ENCODE assay signal across 10 cellular contexts in genomic region chr15:57153140-57153539, GRCh38.
DNase-seq lines count a peak whose midpoint lies in the region; ATAC-seq and TF ChIP-seq lines count a peak whose summit lies in the region.
"Had no signal": no experiment of that assay in that cellular context is flagged by ENCODE, and none has a peak within 500 bp of the region (broad histone marks: within the 10 kb centered on the region; RNA-seq: fewer than 3 reads in every experiment).

No MANE protein-coding gene starts in this region.

- peaks cover 8% of the 10 kb centered on the region; the same call in 1 of the 2 replicates for H3K9me3 ChIP-seq in SK-N-MC (ENCODE audit: low read depth, low read length)

- H3K9me3 Mint-ChIP-seq in endothelial cell (ENCODE audit: unreplicated experiment) = no peaks in the 10 kb centered on the region

- DNase-seq in A172 (ENCODE audit: low spot score) = peak; percentile 29
- DNase-seq in SK-N-MC (ENCODE audit: low read depth, low spot score) = no peak
- peak; percentile 66 for DNase-seq in foreskin melanocyte
- no peak for DNase-seq in endothelial cell (ENCODE audit: low spot score)
- no peak for DNase-seq in SKM-1 treated with dmso at 0.1 percent for 144 hours (lab: John Stamatoyannopoulos, UW; ENCODE audit: unreplicated experiment)
- DNase-seq in medulla oblongata (ENCODE audit: extremely low spot score) = no peak
- no peak for DNase-seq in NCI-H82 treated with DMSO at 0.1 percent for 48 hours (lab: John Stamatoyannopoulos, UW; ENCODE audit: unreplicated experiment)
- DNase-seq: activated CD4-positive, CD25-positive, alpha-beta regulatory T cell treated with anti-CD3 and anti-CD28 coated beads, Interleukin-2, amount 50 U/mL, for 72 hours; DMS79 treated with DMSO at 0.1 percent for 48 hours had no signal

- H3K4me3 Mint-ChIP-seq in endothelial cell (ENCODE audit: unreplicated experiment) = no peak overlapping the region

- H3K4me3 ChIP-seq in SK-N-MC = no peak overlapping the region

- TF ChIP-seq CTCF in endothelial cell (IDR thresholded peaks at IDR 0.05; ENCODE audit: unreplicated experiment) = no peak

- H3K27ac Mint-ChIP-seq in endothelial cell (ENCODE audit: unreplicated experiment) = no peak overlapping the region

- peak overlapping the region; percentile 4; the same call in 1 of the 2 replicates for H3K27ac ChIP-seq in SK-N-MC

- peak; percentile 53 for ATAC-seq in GM18868 (IDR thresholded peaks at IDR 0.05; ENCODE audit: unreplicated experiment)

- H3K36me3 Mint-ChIP-seq in endothelial cell (ENCODE audit: low read depth, unreplicated experiment) = peaks cover 26% of the 10 kb centered on the region

- H3K9ac ChIP-seq in SK-N-MC (ENCODE audit: insufficient read length) = no peak overlapping the region

- peaks cover 2% of the 10 kb centered on the region for H3K4me1 Mint-ChIP-seq in endothelial cell (ENCODE audit: unreplicated experiment)

- peaks cover 3% of the 10 kb centered on the region for H3K27me3 Mint-ChIP-seq in endothelial cell (ENCODE audit: unreplicated experiment)

- peaks cover 24% of the 10 kb centered on the region for H3K36me3 ChIP-seq in SK-N-MC (ENCODE audit: insufficient read depth, low read length)

Comparison
In these comparisons a context has a peak if more than half of its experiments do, and no peak if none do; other contexts are left out.
1. DNase-seq: peak in A172 (single experiment) and foreskin melanocyte (single experiment); none in SK-N-MC (single experiment), endothelial cell (single experiment), SKM-1 treated with dmso at 0.1 percent for 144 hours (single experiment), medulla oblongata (single experiment) and NCI-H82 treated with DMSO at 0.1 percent for 48 hours (single experiment).